8 cellular contexts compared by ENCODE assay signal in genomic region chr4:36241771-36242170, GRCh38. TPM values are rescaled to one million over a fixed set of nuclear protein-coding genes. Genes with fewer than 3 reads are reported as not detected.
DNase-seq lines count a peak whose midpoint lies in the region; ATAC-seq and TF ChIP-seq lines count a peak whose summit lies in the region.

No MANE protein-coding gene starts in this region.

- H3K27ac ChIP-seq in ACC112 (ENCODE audit: low read depth, low read length), result no peak overlapping the region
- H3K27ac ChIP-seq in GM23338 (ENCODE audit: low read depth), result no peak overlapping the region

- no peaks in the 10 kb centered on the region; the same call in 1 of the 2 replicates for H3F3A ChIP-seq in GM23338 (replicated peaks; ENCODE audit: low read depth)

- peak; percentile 55 for ATAC-seq in GM18907 (IDR thresholded peaks at IDR 0.05; ENCODE audit: unreplicated experiment)
- peak; percentile 47 for ATAC-seq in HG03095 (IDR thresholded peaks at IDR 0.05; ENCODE audit: unreplicated experiment)
- ATAC-seq in activated naive CD8-positive, alpha-beta T cell treated with anti-CD3 and anti-CD28 coated beads, Interleukin-2, amount 10 ng/mL, durations not matched to agents 7 days and 5 days (ENCODE audit: low read depth), result peak; percentile 16
- peak; percentile 22 to 24 for ATAC-seq in naive thymus-derived CD8-positive, alpha-beta T cell
- ATAC-seq in GM23338, result no peak

- no peak for TF ChIP-seq CTCF in GM23338 (conservative IDR thresholded peaks at IDR 0.05; ENCODE audit: low read depth in 2 of 2)

- H3K4me3 Mint-ChIP-seq in activated naive CD8-positive, alpha-beta T cell treated with anti-CD3 and anti-CD28 coated beads, Interleukin-2, amount 10 ng/mL, durations not matched to agents 7 days and 5 days, result peak overlapping the region; percentile 80
- peak overlapping the region; percentile 78 to 97 (median 92) for H3K4me3 Mint-ChIP-seq in naive thymus-derived CD8-positive, alpha-beta T cell
- no peak overlapping the region for H3K4me3 Mint-ChIP-seq in GM23338

- H3K4me1 Mint-ChIP-seq in activated naive CD8-positive, alpha-beta T cell treated with anti-CD3 and anti-CD28 coated beads, Interleukin-2, amount 10 ng/mL, durations not matched to agents 7 days and 5 days, result peaks cover 41% of the 10 kb centered on the region
- peaks cover 13 to 63% (median 56%) of the 10 kb centered on the region in 4 donors for H3K4me1 Mint-ChIP-seq in naive thymus-derived CD8-positive, alpha-beta T cell
- peaks cover 6% of the 10 kb centered on the region for H3K4me1 Mint-ChIP-seq in GM23338

- H3K36me3 Mint-ChIP-seq in activated naive CD8-positive, alpha-beta T cell treated with anti-CD3 and anti-CD28 coated beads, Interleukin-2, amount 10 ng/mL, durations not matched to agents 7 days and 5 days, result peaks cover 42% of the 10 kb centered on the region
- H3K36me3 Mint-ChIP-seq in naive thymus-derived CD8-positive, alpha-beta T cell, result peaks cover 9 to 23% (median 10%) of the 10 kb centered on the region in 3 donors
- no peaks in the 10 kb centered on the region for H3K36me3 Mint-ChIP-seq in GM23338 (ENCODE audit: low read depth)

- POLR2A ChIA-PET in activated naive CD8-positive, alpha-beta T cell treated with anti-CD3 and anti-CD28 coated beads, Interleukin-2, amount 10 ng/mL, durations not matched to agents 7 days and 5 days (lab: Charles Lee), result interaction anchor here (4.3 kb wide), 1 partner anchor 13 kb away, joined by 47 read pairs; no protein-coding TSS in a partner anchor
- POLR2A ChIA-PET in naive thymus-derived CD8-positive, alpha-beta T cell (lab: Charles Lee), result interaction anchor here (5.8 kb wide), 1 partner anchor 15 kb away, joined by 99 read pairs; no protein-coding TSS in a partner anchor

- H3K27me3 Mint-ChIP-seq in activated naive CD8-positive, alpha-beta T cell treated with anti-CD3 and anti-CD28 coated beads, Interleukin-2, amount 10 ng/mL, durations not matched to agents 7 days and 5 days, result no peaks in the 10 kb centered on the region
- H3K27me3 Mint-ChIP-seq in naive thymus-derived CD8-positive, alpha-beta T cell, result no peaks in the 10 kb centered on the region
- peaks cover 12% of the 10 kb centered on the region for H3K27me3 Mint-ChIP-seq in GM23338 (ENCODE audit: insufficient read depth, low read depth, poor library complexity)

- H3K79me2 ChIP-seq in ACC112 (ENCODE audit: control insufficient read depth, insufficient read depth, low read length, unreplicated experiment) (no peaks in the 10 kb centered on the region), GM23338 (replicated peaks; ENCODE audit: insufficient read depth) (no peaks in the 10 kb centered on the region)

- H3K36me3 ChIP-seq in ACC112 (ENCODE audit: insufficient read depth, low read length) (no peaks in the 10 kb centered on the region), GM23338 (ENCODE audit: insufficient read depth) (no peaks in the 10 kb centered on the region)

- H3K9me2 ChIP-seq in GM23338 (ENCODE audit: insufficient read depth), result no peaks in the 10 kb centered on the region

- H3K27ac Mint-ChIP-seq in activated naive CD8-positive, alpha-beta T cell treated with anti-CD3 and anti-CD28 coated beads, Interleukin-2, amount 10 ng/mL, durations not matched to agents 7 days and 5 days, result peak overlapping the region; percentile 36
- peak overlapping the region; percentile 56 to 96 (median 92) for H3K27ac Mint-ChIP-seq in naive thymus-derived CD8-positive, alpha-beta T cell
- H3K27ac Mint-ChIP-seq in GM23338, result no peak overlapping the region

- no peak overlapping the region for H3K4me2 ChIP-seq in GM23338

- H3K4me1 ChIP-seq in ACC112 (ENCODE audit: control insufficient read depth, insufficient read depth, low read length, unreplicated experiment) (no peaks in the 10 kb centered on the region), GM23338 (ENCODE audit: insufficient read depth) (no peaks in the 10 kb centered on the region)

- no peak for DNase-seq in activated naive CD8-positive, alpha-beta T cell treated with anti-CD3 and anti-CD28 coated beads, Interleukin-2, amount 10 ng/mL, durations not matched to agents 7 days and 5 days
- peak in 4 of 10 donors; percentile 4 to 61 (median 52) for DNase-seq in naive thymus-derived CD8-positive, alpha-beta T cell
- DNase-seq in NCI-H345 (lab: John Stamatoyannopoulos, UW) (no peak), NCI-H2196 (lab: John Stamatoyannopoulos, UW; ENCODE audit: unreplicated experiment) (no peak), GM23338 (ENCODE audit: low spot score) (no peak)

- H3K27me3 ChIP-seq in ACC112 (ENCODE audit: insufficient read depth, low read length) (peaks cover 32% of the 10 kb centered on the region), GM23338 (ENCODE audit: insufficient read depth) (peaks cover 42% of the 10 kb centered on the region)

- H2AFZ ChIP-seq in ACC112 (ENCODE audit: low read length, unreplicated experiment) (no peak overlapping the region), GM23338 (no peak overlapping the region)

- peaks cover 3% of the 10 kb centered on the region for H3K9me3 Mint-ChIP-seq in activated naive CD8-positive, alpha-beta T cell treated with anti-CD3 and anti-CD28 coated beads, Interleukin-2, amount 10 ng/mL, durations not matched to agents 7 days and 5 days
- H3K9me3 Mint-ChIP-seq in naive thymus-derived CD8-positive, alpha-beta T cell, result peaks cover 0 to 7% (median 1%) of the 10 kb centered on the region in 9 donors
- no peaks in the 10 kb centered on the region for H3K9me3 Mint-ChIP-seq in GM23338

- no peaks in the 10 kb centered on the region for H4K20me1 ChIP-seq in GM23338 (replicated peaks; ENCODE audit: insufficient read depth)

- H3K4me3 ChIP-seq in ACC112 (ENCODE audit: low read depth, low read length) (peak overlapping the region; percentile 1; the same call in 1 of the 2 replicates), GM23338 (no peak overlapping the region)

TF ChIP-seq in GM23338, 12 proteins besides CTCF, POLR2A, EP300 and RAD21 (continues in another document):
- TF ChIP-seq ZNF114 (CRISPR knock-in tag; IDR thresholded peaks at IDR 0.05) (no peak), ETS1 (IDR thresholded peaks at IDR 0.05) (no peak), EZH2phosphoT487 (IDR thresholded peaks at IDR 0.05; ENCODE audit: unreplicated experiment) (no peak), ZNF331 (CRISPR knock-in tag; IDR thresholded peaks at IDR 0.05; ENCODE audit: low read depth) (no peak), POLR2AphosphoS5 (IDR thresholded peaks at IDR 0.05; ENCODE audit: low read depth) (no peak), STAT1 (IDR thresholded peaks at IDR 0.05; ENCODE audit: unreplicated experiment) (no peak), JUNB (IDR thresholded peaks at IDR 0.05; ENCODE audit: unreplicated experiment) (no peak), CREB1 (CRISPR knock-in tag; IDR thresholded peaks at IDR 0.05; ENCODE audit: low read depth) (no peak)

RNA-seq across cellular contexts. Expression of gene ARAP2, which starts 2.5 kb away (rescaled TPM):
- total RNA-seq in activated naive CD8-positive, alpha-beta T cell treated with anti-CD3 and anti-CD28 coated beads, Interleukin-2, amount 10 ng/mL, durations not matched to agents 7 days and 5 days, result 10 to 100 TPM; 63.7 to 70.3 TPM
- 10 to 100 TPM; 40.7 to 46.3 TPM for total RNA-seq in naive thymus-derived CD8-positive, alpha-beta T cell
- polyA plus RNA-seq in naive thymus-derived CD8-positive, alpha-beta T cell, result 10 to 100 TPM; 11.2 to 19.0 (median 11.4) TPM
- total RNA-seq in GM23338 (2014; rRNA removed; shearing (Covaris generic)), result 0.39 and 4.8 TPM in 2 replicates
- polyA plus RNA-seq in GM23338 (2016; fragmentation: Nextera tagmentation; extraction: Ambion mirVana), result 0.21 and 0.92 TPM in 2 replicates

RNA-seq across cellular contexts. Expression of gene DTHD1, which starts 39.6 kb away (rescaled TPM):
- total RNA-seq in activated naive CD8-positive, alpha-beta T cell treated with anti-CD3 and anti-CD28 coated beads, Interleukin-2, amount 10 ng/mL, durations not matched to agents 7 days and 5 days, result 1 to 10 TPM; 4.7 to 5.4 TPM
- total RNA-seq in naive thymus-derived CD8-positive, alpha-beta T cell, result under 1 TPM; 0.34 to 0.44 TPM
- 1 to 10 TPM in 1 of 3 donors, under 1 TPM in 1, not detected in 1; 0.08 to 8.1 TPM for polyA plus RNA-seq in naive thymus-derived CD8-positive, alpha-beta T cell
- not detected in 2 replicates for total RNA-seq in GM23338 (2014; rRNA removed; shearing (Covaris generic))
- not detected in 2 replicates for polyA plus RNA-seq in GM23338 (2016; fragmentation: Nextera tagmentation; extraction: Ambion mirVana)
